ENCODE assay signal across 1 cellular context in genomic region chr22:23673826-23674690, GRCh38.
TF ChIP-seq lines count a peak whose summit lies in the region.

No MANE protein-coding gene starts in this region.

TF ChIP-seq in GM23338, 12 proteins besides CTCF, POLR2A, EP300 and RAD21 (continued from another document):
- TF ChIP-seq, protein P1, sequence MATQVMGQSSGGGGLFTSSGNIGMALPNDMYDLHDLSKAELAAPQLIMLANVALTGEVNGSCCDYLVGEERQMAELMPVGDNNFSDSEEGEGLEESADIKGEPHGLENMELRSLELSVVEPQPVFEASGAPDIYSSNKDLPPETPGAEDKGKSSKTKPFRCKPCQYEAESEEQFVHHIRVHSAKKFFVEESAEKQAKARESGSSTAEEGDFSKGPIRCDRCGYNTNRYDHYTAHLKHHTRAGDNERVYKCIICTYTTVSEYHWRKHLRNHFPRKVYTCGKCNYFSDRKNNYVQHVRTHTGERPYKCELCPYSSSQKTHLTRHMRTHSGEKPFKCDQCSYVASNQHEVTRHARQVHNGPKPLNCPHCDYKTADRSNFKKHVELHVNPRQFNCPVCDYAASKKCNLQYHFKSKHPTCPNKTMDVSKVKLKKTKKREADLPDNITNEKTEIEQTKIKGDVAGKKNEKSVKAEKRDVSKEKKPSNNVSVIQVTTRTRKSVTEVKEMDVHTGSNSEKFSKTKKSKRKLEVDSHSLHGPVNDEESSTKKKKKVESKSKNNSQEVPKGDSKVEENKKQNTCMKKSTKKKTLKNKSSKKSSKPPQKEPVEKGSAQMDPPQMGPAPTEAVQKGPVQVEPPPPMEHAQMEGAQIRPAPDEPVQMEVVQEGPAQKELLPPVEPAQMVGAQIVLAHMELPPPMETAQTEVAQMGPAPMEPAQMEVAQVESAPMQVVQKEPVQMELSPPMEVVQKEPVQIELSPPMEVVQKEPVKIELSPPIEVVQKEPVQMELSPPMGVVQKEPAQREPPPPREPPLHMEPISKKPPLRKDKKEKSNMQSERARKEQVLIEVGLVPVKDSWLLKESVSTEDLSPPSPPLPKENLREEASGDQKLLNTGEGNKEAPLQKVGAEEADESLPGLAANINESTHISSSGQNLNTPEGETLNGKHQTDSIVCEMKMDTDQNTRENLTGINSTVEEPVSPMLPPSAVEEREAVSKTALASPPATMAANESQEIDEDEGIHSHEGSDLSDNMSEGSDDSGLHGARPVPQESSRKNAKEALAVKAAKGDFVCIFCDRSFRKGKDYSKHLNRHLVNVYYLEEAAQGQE (IDR thresholded peaks at IDR 0.05; ENCODE audit: unreplicated experiment), result no peak
- no peak for TF ChIP-seq ZNF331 (CRISPR knock-in tag; IDR thresholded peaks at IDR 0.05; ENCODE audit: low read depth)
